12 cellular contexts compared by ENCODE assay signal in the genomic region with DNA sequence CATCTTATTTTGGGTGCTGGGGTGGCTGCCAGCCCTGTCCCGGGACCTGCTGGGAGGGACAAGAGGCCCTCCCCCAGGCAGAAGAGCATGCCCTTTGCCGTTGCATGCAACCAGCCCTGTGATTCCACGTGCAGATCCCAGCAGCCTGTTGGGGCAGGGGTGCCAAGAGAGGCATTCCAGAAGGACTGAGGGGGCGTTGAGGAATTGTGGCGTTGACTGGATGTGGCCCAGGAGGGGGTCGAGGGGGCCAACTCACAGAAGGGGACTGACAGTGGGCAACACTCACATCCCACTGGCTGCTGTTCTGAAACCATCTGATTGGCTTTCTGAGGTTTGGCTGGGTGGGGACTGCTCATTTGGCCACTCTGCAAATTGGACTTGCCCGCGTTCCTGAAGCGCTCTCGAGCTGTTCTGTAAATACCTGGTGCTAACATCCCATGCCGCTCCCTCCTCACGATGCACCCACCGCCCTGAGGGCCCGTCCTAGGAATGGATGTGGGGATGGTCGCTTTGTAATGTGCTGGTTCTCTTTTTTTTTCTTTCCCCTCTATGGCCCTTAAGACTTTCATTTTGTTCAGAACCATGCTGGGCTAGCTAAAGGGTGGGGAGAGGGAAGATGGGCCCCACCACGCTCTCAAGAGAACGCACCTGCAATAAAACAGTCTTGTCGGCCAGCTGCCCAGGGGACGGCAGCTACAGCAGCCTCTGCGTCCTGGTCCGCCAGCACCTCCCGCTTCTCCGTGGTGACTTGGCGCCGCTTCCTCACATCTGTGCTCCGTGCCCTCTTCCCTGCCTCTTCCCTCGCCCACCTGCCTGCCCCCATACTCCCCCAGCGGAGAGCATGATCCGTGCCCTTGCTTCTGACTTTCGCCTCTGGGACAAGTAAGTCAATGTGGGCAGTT. TPM values are rescaled to one million over a fixed set of nuclear protein-coding genes. Genes with fewer than 3 reads are reported as not detected.
DNase-seq lines count a peak whose midpoint lies in the region; TF ChIP-seq lines count a peak whose summit lies in the region.
"Had no signal": no experiment of that assay in that cellular context is flagged by ENCODE, and none has a peak within 500 bp of the region (broad histone marks: within the 10 kb centered on the region; RNA-seq: fewer than 3 reads in every experiment).

No MANE protein-coding gene starts in this region.

- no peak overlapping the region for H3K27ac ChIP-seq in BLaER1 treated with 17β-estradiol and CSF1 and Interleukin-3, amounts not matched to agents 10 nM and 100 nM
- H3K27ac ChIP-seq in angular gyrus (ENCODE audit: low read depth, low read length): peak overlapping the region; percentile 56
- no peak overlapping the region for H3K27ac ChIP-seq in esophagus muscularis mucosa (replicated peaks in 1 of 4)

- no peak for TF ChIP-seq EP300 in esophagus muscularis mucosa (IDR thresholded peaks at IDR 0.05)

- no peak overlapping the region for H3K4me3 ChIP-seq in BLaER1 treated with 17β-estradiol and CSF1 and Interleukin-3, amounts not matched to agents 10 nM and 100 nM
- H3K4me3 ChIP-seq in esophagus muscularis mucosa: no peak overlapping the region
- H3K4me3 ChIP-seq: coronary artery, thoracic aorta had no signal

- DNase-seq in GM10266 (ENCODE audit: extremely low spot score) (peak; percentile 2), mesenteric fat pad (ENCODE audit: low spot score) (peak; percentile 83), foreskin melanocyte (no peak), esophagus muscularis mucosa (ENCODE audit: extremely low spot score) (no peak), globus pallidus (ENCODE audit: low spot score) (no peak), putamen (ENCODE audit: low spot score) (no peak)
- DNase-seq: NCI-H187 had no signal

- TF ChIP-seq CTCF in GM10266 (IDR thresholded peaks at IDR 0.05; ENCODE audit: control insufficient read depth, insufficient read depth, low read depth, missing control alignments): no peak
- no peak for TF ChIP-seq CTCF in esophagus muscularis mucosa (IDR thresholded peaks at IDR 0.05)

- H3K27me3 ChIP-seq in BLaER1 treated with 17β-estradiol and CSF1 and Interleukin-3, amounts not matched to agents 10 nM and 100 nM: peaks cover 0 to 56% (median 4%) of the 10 kb centered on the region in 11 experiments; a peak in 11 of 22 replicates
- H3K27me3 ChIP-seq in esophagus muscularis mucosa: no peaks in the 10 kb centered on the region

- H3K4me1 ChIP-seq in BLaER1 treated with 17β-estradiol and CSF1 and Interleukin-3, amounts not matched to agents 10 nM and 100 nM: peaks cover 58 to 83% (median 65%) of the 10 kb centered on the region in 10 experiments
- H3K4me1 ChIP-seq in esophagus muscularis mucosa: peaks cover 22 to 41% (median 32%) of the 10 kb centered on the region in 4 donors

- no peak for TF ChIP-seq POLR2A in esophagus muscularis mucosa (IDR thresholded peaks at IDR 0.05; ENCODE audit: low read depth)

- intact Hi-C loops in esophagus muscularis mucosa (cut with DNase I): no loop called here

- H4K20me1 ChIP-seq in BLaER1 treated with 17β-estradiol and CSF1 and Interleukin-3, amounts not matched to agents 10 nM and 100 nM: peaks cover 70 to 86% (median 78%) of the 10 kb centered on the region in 11 experiments

- H3K4me2 ChIP-seq in BLaER1 treated with 17β-estradiol and CSF1 and Interleukin-3, amounts not matched to agents 10 nM and 100 nM: peak overlapping the region in 9 of 11 experiments; percentile 24 to 63 (median 29); a peak in 17 of 22 replicates

- peaks cover 52 to 60% (median 54%) of the 10 kb centered on the region in 11 experiments for H3K36me3 ChIP-seq in BLaER1 treated with 17β-estradiol and CSF1 and Interleukin-3, amounts not matched to agents 10 nM and 100 nM
- peaks cover 27 to 57% (median 51%) of the 10 kb centered on the region in 4 donors for H3K36me3 ChIP-seq in esophagus muscularis mucosa

- 84% methylated on average over 28 of the region's 30 CpGs for WGBS in esophagus muscularis mucosa

- 0 out of 22 replicates have a peak overlapping the region, but pooled peaks of 1 of the 11 experiments have one; percentile 5 for H3K9ac ChIP-seq in BLaER1 treated with 17β-estradiol and CSF1 and Interleukin-3, amounts not matched to agents 10 nM and 100 nM

- no peaks in the 10 kb centered on the region for H3K9me3 ChIP-seq in BLaER1 treated with 17β-estradiol and CSF1 and Interleukin-3, amounts not matched to agents 10 nM and 100 nM (replicated peaks in 1 of 11)
- H3K9me3 ChIP-seq in esophagus muscularis mucosa: no peaks in the 10 kb centered on the region
- H3K9me3 ChIP-seq: thoracic aorta had no signal

RNA-seq across cellular contexts. Expression of gene CALM3, which starts 8.6 kb away (rescaled TPM):
- total RNA-seq in mesenteric fat pad (125 TPM), esophagus muscularis mucosa (100 to 1,000 TPM; 114 to 155 (median 129) TPM)

RNA-seq across cellular contexts. Expression of gene PTGIR, which starts 15.1 kb away (rescaled TPM):
- total RNA-seq in mesenteric fat pad (7.2 TPM), esophagus muscularis mucosa (1 to 10 TPM; 5.9 to 9.1 (median 7.1) TPM)

RNA-seq across cellular contexts. Expression of gene GNG8, which starts 26.2 kb away (rescaled TPM):
- not detected for total RNA-seq in mesenteric fat pad
- total RNA-seq in esophagus muscularis mucosa: not detected
- total RNA-seq: CD8-positive, alpha-beta T cell; thoracic aorta had no signal

RNA-seq across cellular contexts. Expression of gene DACT3, which starts 51.2 kb away (rescaled TPM):
- total RNA-seq in mesenteric fat pad (3.4 TPM), esophagus muscularis mucosa (100 to 1,000 TPM in 1 of 4 donors, 10 to 100 TPM in 3; 46.7 to 119 (median 65.1) TPM)
- total RNA-seq: CD8-positive, alpha-beta T cell had no signal

Comparison
In these comparisons a context has a peak if more than half of its experiments do, and no peak if none do; other contexts are left out.
1. DNase-seq: peak in GM10266 (single experiment) and mesenteric fat pad (single experiment); none in foreskin melanocyte (single experiment), esophagus muscularis mucosa (single experiment), globus pallidus (single experiment) and putamen (single experiment).